Comparison of ENCODE assay signal across 1 cellular context in the genomic region with DNA sequence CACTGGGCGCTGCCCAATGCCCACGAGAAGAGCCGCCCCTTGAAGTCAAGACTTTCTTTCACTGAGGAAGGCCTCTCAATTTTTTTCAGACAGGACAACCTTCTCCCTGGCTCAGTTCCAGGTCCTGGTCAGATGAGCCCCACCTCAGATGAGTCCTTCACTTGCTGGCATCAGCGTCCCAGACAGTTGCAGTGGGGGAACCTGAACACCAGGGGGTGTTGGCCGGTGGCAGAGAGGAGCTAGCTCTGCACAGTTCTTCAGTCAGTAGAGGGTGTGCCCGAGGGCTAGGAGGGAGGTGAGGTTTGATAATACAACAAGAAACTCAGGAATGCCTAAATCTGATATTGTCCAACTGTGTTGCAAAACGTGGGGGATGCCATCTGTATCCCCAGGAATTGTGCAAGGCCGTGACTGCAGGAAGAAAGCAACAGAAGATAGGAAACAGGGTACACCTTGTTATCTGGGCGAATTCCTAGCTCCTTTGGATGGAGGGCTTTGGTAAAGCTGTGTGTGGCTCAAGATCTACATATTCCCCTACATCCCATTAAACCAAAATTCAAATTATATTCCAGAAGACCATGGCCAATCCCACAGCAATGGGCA.
TF ChIP-seq lines count a peak whose summit lies in the region.

No MANE protein-coding gene starts in this region.

TF ChIP-seq in endothelial cell of umbilical vein, 7 proteins besides CTCF, POLR2A, EP300 and RAD21:
- TF ChIP-seq EZH2 (IDR thresholded peaks at IDR 0.05; ENCODE audit: borderline replicate concordance, low read depth, low read length, severe bottlenecking), result no peak
- no peak for TF ChIP-seq GATA2 (IDR thresholded peaks at IDR 0.05; ENCODE audit: insufficient read depth, insufficient read length, low read depth, low read length)
- TF ChIP-seq POLR2AphosphoS5 (IDR thresholded peaks at IDR 0.05; ENCODE audit: insufficient read depth, low read depth, low read length), result no peak
- TF ChIP-seq, protein P1, sequence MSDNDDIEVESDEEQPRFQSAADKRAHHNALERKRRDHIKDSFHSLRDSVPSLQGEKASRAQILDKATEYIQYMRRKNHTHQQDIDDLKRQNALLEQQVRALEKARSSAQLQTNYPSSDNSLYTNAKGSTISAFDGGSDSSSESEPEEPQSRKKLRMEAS (IDR thresholded peaks at IDR 0.05; ENCODE audit: insufficient read depth, insufficient read length), result no peak
- TF ChIP-seq JUN (IDR thresholded peaks at IDR 0.05; ENCODE audit: borderline replicate concordance, insufficient read depth, insufficient read length, low read depth), result no peak
- no peak for TF ChIP-seq FOS (IDR thresholded peaks at IDR 0.05; ENCODE audit: borderline replicate concordance, insufficient read depth, low read length)
- no peak for TF ChIP-seq MYC (IDR thresholded peaks at IDR 0.05; ENCODE audit: low read depth, low read length)
